ENCODE assay signal across 1 cellular context in genomic region chr16:27273330-27273669, GRCh38.
TF ChIP-seq lines count a peak whose summit lies in the region.

No MANE protein-coding gene starts in this region.

TF ChIP-seq in WTC11, 78 proteins besides CTCF, POLR2A, EP300 and RAD21 (continued from another document):
- no peak for TF ChIP-seq ATF2 (CRISPR knock-in tag; IDR thresholded peaks at IDR 0.05; ENCODE audit: borderline replicate concordance, low read depth)
TF ChIP-seq in WTC11: peak in this region for 0.
